12 cellular contexts compared by ENCODE assay signal in genomic region chr12:108823804-108824203, GRCh38. TPM values are rescaled to one million over a fixed set of nuclear protein-coding genes. Genes with fewer than 3 reads are reported as not detected.
DNase-seq lines count a peak whose midpoint lies in the region; ATAC-seq and TF ChIP-seq lines count a peak whose summit lies in the region.
"Had no signal": no experiment of that assay in that cellular context is flagged by ENCODE, and none has a peak within 500 bp of the region (broad histone marks: within the 10 kb centered on the region; RNA-seq: fewer than 3 reads in every experiment).

No MANE protein-coding gene starts in this region.

- peaks cover 17% of the 10 kb centered on the region for H3K36me3 Mint-ChIP-seq in neural progenitor cell
- peaks cover 24 to 32% of the 10 kb centered on the region in 2 donors for H3K36me3 Mint-ChIP-seq in stimulated activated naive B cell treated with anti-CD40 and anti-IgM and Interleukin-4, amounts not matched to agents 10 μg/mL and 1 μg/mL and 100 μg/mL, for 72 hours

- H2BK120ac ChIP-seq in IMR-90 (ENCODE audit: low read depth, low read length), result peak overlapping the region; percentile 69; the same call in 1 of the 2 replicates

- H3F3A ChIP-seq in neural progenitor cell (ENCODE audit: low read depth), result peaks cover 16% of the 10 kb centered on the region

- no peak overlapping the region for H2AK9ac ChIP-seq in IMR-90 (replicated peaks; ENCODE audit: low read depth, low read length, poor library complexity)

- H3K4me1 ChIP-seq in IMR-90 (ENCODE audit: control insufficient read depth, insufficient read depth, low read length) (peaks cover 39% of the 10 kb centered on the region), neural progenitor cell (peaks cover 27% of the 10 kb centered on the region)

- H3K36me3 ChIP-seq in IMR-90 (ENCODE audit: control insufficient read depth, insufficient read depth, low read length) (peaks cover 45% of the 10 kb centered on the region), neural progenitor cell (no peaks in the 10 kb centered on the region)

- TF ChIP-seq POLR2A in IMR-90 (IDR thresholded peaks at IDR 0.05; ENCODE audit: low read depth, low read length), result no peak

- DNase-seq in A172 (ENCODE audit: low spot score), result peak; percentile 35
- DNase-seq in IMR-90, result no peak
- no peak for DNase-seq in dorsolateral prefrontal cortex
- DNase-seq in neural progenitor cell (ENCODE audit: low spot score), result no peak
- no peak for DNase-seq in stimulated activated naive B cell treated with anti-CD40 and anti-IgM and Interleukin-4, amounts not matched to agents 10 μg/mL and 1 μg/mL and 100 μg/mL, for 72 hours
- DNase-seq: activated gamma-delta T cell treated with Interleukin-2 at 50 U/mL for 16 hours, BE2C, NCI-H146, retina had no signal

- H3K9me3 ChIP-seq in IMR-90 (ENCODE audit: control insufficient read depth, insufficient read depth, low read length), result no peaks in the 10 kb centered on the region; the same call in 1 of the 2 replicates
- H3K9me3 ChIP-seq in neural progenitor cell (ENCODE audit: low read depth), result no peaks in the 10 kb centered on the region
- H3K9me3 ChIP-seq: BE2C had no signal

- BruUV-seq in IMR-90 (replicated peaks; lab: Mats Ljungman, UMichigan), result no TSS peak

- H3K27ac Mint-ChIP-seq in neural progenitor cell, result peak overlapping the region; percentile 59
- H3K27ac Mint-ChIP-seq in stimulated activated naive B cell treated with anti-CD40 and anti-IgM and Interleukin-4, amounts not matched to agents 10 μg/mL and 1 μg/mL and 100 μg/mL, for 72 hours, result no peak overlapping the region

- H3K23ac ChIP-seq in IMR-90 (ENCODE audit: low read depth, low read length), result peak overlapping the region; percentile 87

- H3K27me3 ChIP-seq in IMR-90 (ENCODE audit: control insufficient read depth, insufficient read depth, low read length) (no peaks in the 10 kb centered on the region), dorsolateral prefrontal cortex (no peaks in the 10 kb centered on the region), neural progenitor cell (no peaks in the 10 kb centered on the region)
- H3K27me3 ChIP-seq: BE2C had no signal

- dilution Hi-C loops in IMR-90 (cut with HindIII; ENCODE audit: low sequenced_read_pairs, unreplicated experiment), result no loop called here

- peak overlapping the region; percentile 29 for H3K4ac ChIP-seq in IMR-90 (ENCODE audit: low read depth, low read length)

- intact Hi-C loops in IMR-90 (cut with micrococcal nuclease) (no loop called here), dorsolateral prefrontal cortex (cut with DNase I) (no loop called here)

- H3K79me2 ChIP-seq in neural progenitor cell (ENCODE audit: low read depth), result peaks cover 17% of the 10 kb centered on the region

- no CpG with 5 or more reads among the region's 3 CpGs for WGBS in IMR-90 (ENCODE audit: extremely low coverage in 2 of 2, insufficient read length in 1 of 2), 2 experiments

- H3K14ac ChIP-seq in IMR-90 (replicated peaks; ENCODE audit: low read depth, low read length), result peak overlapping the region; percentile 6; the same call in 1 of the 2 replicates

- no peak overlapping the region for H3K56ac ChIP-seq in IMR-90 (ENCODE audit: extremely low read depth, insufficient read depth, low read length)

- H3K4me3 ChIP-seq in IMR-90 (ENCODE audit: insufficient read depth, low read depth, low read length), result no peak overlapping the region
- H3K4me3 ChIP-seq in dorsolateral prefrontal cortex, result no peak overlapping the region
- H3K4me3 ChIP-seq in neural progenitor cell, result no peak overlapping the region

- H4K20me1 ChIP-seq in IMR-90 (ENCODE audit: insufficient read depth, low read length) (peaks cover 28% of the 10 kb centered on the region), neural progenitor cell (ENCODE audit: low read depth) (peaks cover 47% of the 10 kb centered on the region)

- peak overlapping the region; percentile 13 for H3K9ac ChIP-seq in IMR-90 (ENCODE audit: low read depth, low read length)
- H3K9ac ChIP-seq in neural progenitor cell, result no peak overlapping the region

- H3K4me2 ChIP-seq in IMR-90 (ENCODE audit: low read depth, low read length), result no peak overlapping the region
- H3K4me2 ChIP-seq in neural progenitor cell, result no peak overlapping the region

- H2AK5ac ChIP-seq in IMR-90 (ENCODE audit: low read depth, low read length), result peak overlapping the region; percentile 2; the same call in 1 of the 2 replicates

- CTCF ChIA-PET in IMR-90 (lab: Yijun Ruan, JAX), result no interaction called here

- peak overlapping the region; percentile 76 for H4K91ac ChIP-seq in IMR-90 (ENCODE audit: insufficient read depth, low read depth, low read length)

- peaks cover 9% of the 10 kb centered on the region for H3K27me3 Mint-ChIP-seq in neural progenitor cell (ENCODE audit: insufficient read depth, low read depth)
- no peaks in the 10 kb centered on the region for H3K27me3 Mint-ChIP-seq in stimulated activated naive B cell treated with anti-CD40 and anti-IgM and Interleukin-4, amounts not matched to agents 10 μg/mL and 1 μg/mL and 100 μg/mL, for 72 hours

- peaks cover 29 to 67% of the 10 kb centered on the region in 2 experiments for H3K79me1 ChIP-seq in IMR-90 (ENCODE audit: low read depth in 1 of 2, low read length in 2 of 2)

- H2BK20ac ChIP-seq in IMR-90 (ENCODE audit: low read depth, low read length), result 0 out of 2 replicates have a peak overlapping the region, but pooled peaks have one; percentile 9

- H2AFZ ChIP-seq in IMR-90 (replicated peaks; ENCODE audit: low read length, poor library complexity) (no peak overlapping the region), neural progenitor cell (replicated peaks) (no peak overlapping the region)

- peak overlapping the region; percentile 1 for H3K18ac ChIP-seq in IMR-90 (ENCODE audit: low read depth, low read length)

- in situ Hi-C loops in IMR-90 (cut with MboI; ENCODE audit: low sequenced_read_pairs), result no loop called here

- no peak for TF ChIP-seq RAD21 in IMR-90 (IDR thresholded peaks at IDR 0.05; ENCODE audit: low read length)

- peak overlapping the region; percentile 98 for H2BK5ac ChIP-seq in IMR-90 (ENCODE audit: low read depth, low read length, poor library complexity, severe bottlenecking)

- TF ChIP-seq CTCF in IMR-90 (conservative IDR thresholded peaks at IDR 0.05; ENCODE audit: low read depth, low read length) (no peak), dorsolateral prefrontal cortex (IDR thresholded peaks at IDR 0.05 in 54 of 56, conservative IDR thresholded peaks at IDR 0.05 in 2 of 56; ENCODE audit: low read depth in 1 of 56, partially characterized antibody in 56 of 56) (no peak), neural progenitor cell (IDR thresholded peaks at IDR 0.05) (no peak)

- no peaks in the 10 kb centered on the region for H3K9me3 Mint-ChIP-seq in neural progenitor cell
- H3K9me3 Mint-ChIP-seq in stimulated activated naive B cell treated with anti-CD40 and anti-IgM and Interleukin-4, amounts not matched to agents 10 μg/mL and 1 μg/mL and 100 μg/mL, for 72 hours, result no peaks in the 10 kb centered on the region

- no peak overlapping the region; the same call in 2 of the 3 replicates for H2BK15ac ChIP-seq in IMR-90 (ENCODE audit: low read depth, low read length)

- peaks cover 32% of the 10 kb centered on the region for H3K9me1 ChIP-seq in IMR-90 (ENCODE audit: insufficient read depth, low read length)

- no peak overlapping the region for H3K4me3 Mint-ChIP-seq in neural progenitor cell
- no peak overlapping the region for H3K4me3 Mint-ChIP-seq in stimulated activated naive B cell treated with anti-CD40 and anti-IgM and Interleukin-4, amounts not matched to agents 10 μg/mL and 1 μg/mL and 100 μg/mL, for 72 hours

- no peak overlapping the region for H4K5ac ChIP-seq in IMR-90 (ENCODE audit: low read depth, low read length)

- ATAC-seq in IMR-90 (ENCODE audit: low read depth), result no peak
- no peak for ATAC-seq in GM21390 (IDR thresholded peaks at IDR 0.05; ENCODE audit: unreplicated experiment)
- no peak for ATAC-seq in stimulated activated naive B cell treated with anti-CD40 and anti-IgM and Interleukin-4, amounts not matched to agents 10 μg/mL and 1 μg/mL and 100 μg/mL, for 72 hours (replicated peaks)
- no peak for ATAC-seq in GM21576 (IDR thresholded peaks at IDR 0.05; ENCODE audit: unreplicated experiment)
- no peak for ATAC-seq in GM18909 (IDR thresholded peaks at IDR 0.05; ENCODE audit: poor library complexity, unreplicated experiment)

- peaks cover 73% of the 10 kb centered on the region for H3K4me1 Mint-ChIP-seq in neural progenitor cell
- peaks cover 38 to 64% of the 10 kb centered on the region in 2 donors for H3K4me1 Mint-ChIP-seq in stimulated activated naive B cell treated with anti-CD40 and anti-IgM and Interleukin-4, amounts not matched to agents 10 μg/mL and 1 μg/mL and 100 μg/mL, for 72 hours

- POLR2A ChIA-PET in IMR-90 (lab: Charles Lee; ENCODE audit: unreplicated experiment), result interaction anchor here (1.1 kb wide), 1 partner anchor 18 kb away, joined by 3 read pairs; no protein-coding TSS in a partner anchor

- H4K8ac ChIP-seq in IMR-90 (ENCODE audit: low read depth in 2 of 2, low read length in 2 of 2), result peak overlapping the region in 1 of 2 experiments; percentile 35; a peak in 2 of 4 replicates

- H3K27ac ChIP-seq in IMR-90 (ENCODE audit: insufficient read depth, low read length) (peak overlapping the region; percentile 75), dorsolateral prefrontal cortex (peak overlapping the region in 51 of 59 donors; percentile 4 to 90 (median 71)), neural progenitor cell (no peak overlapping the region)

TF ChIP-seq in IMR-90, 13 proteins besides CTCF, POLR2A, EP300 and RAD21 (continues in another document):
- TF ChIP-seq SMC3 (IDR thresholded peaks at IDR 0.05; ENCODE audit: low read depth, low read length) (no peak), MAFK (IDR thresholded peaks at IDR 0.05; ENCODE audit: low read depth, low read length) (no peak), MAZ (IDR thresholded peaks at IDR 0.05; ENCODE audit: borderline replicate concordance, low read depth, low read length) (no peak), CEBPB (IDR thresholded peaks at IDR 0.05; ENCODE audit: low read depth, low read length) (no peak), CHD1 (IDR thresholded peaks at IDR 0.05; ENCODE audit: low read depth, low read length) (no peak)

RNA-seq across cellular contexts. Expression of gene SSH1, which starts 33.6 kb away (rescaled TPM):
- 6.9 and 7.4 TPM in 2 replicates for total RNA-seq in A172 (2014; rRNA removed; shearing (Covaris generic))
- total RNA-seq in IMR-90 (2012; rRNA removed) (16.7 and 17.6 TPM in 2 replicates), dorsolateral prefrontal cortex (10 to 100 TPM; 28.6 to 59.1 (median 46.8) TPM), neural progenitor cell (ENCODE audit: low replicate concordance) (8.4 and 10.2 TPM in 2 replicates)
- polyA plus RNA-seq in IMR-90 (2012; rRNA removed), result 37.2 and 40.8 TPM in 2 replicates
- 14.1 and 19.4 TPM in 2 replicates for polyA plus RNA-seq in IMR-90 (2012; cell fraction: cytosol; rRNA removed)
- 68.2 and 83.5 TPM in 2 replicates for polyA plus RNA-seq in IMR-90 (2012; cell fraction: nucleus; rRNA removed; ENCODE audit: low replicate concordance)

RNA-seq across cellular contexts. Expression of gene DAO, which starts 56.1 kb away (rescaled TPM):
- total RNA-seq in A172 (2014; rRNA removed; shearing (Covaris generic)), result not detected in 2 replicates
- not detected in 2 replicates for total RNA-seq in IMR-90 (2012; rRNA removed)
- not detected in 2 replicates for polyA plus RNA-seq in IMR-90 (2012; rRNA removed)
- polyA plus RNA-seq in IMR-90 (2012; cell fraction: cytosol; rRNA removed), result not detected in 2 replicates
- polyA plus RNA-seq in IMR-90 (2012; cell fraction: nucleus; rRNA removed; ENCODE audit: low replicate concordance), result 0.11 TPM in 1 of 2 replicates, not detected in the other
- total RNA-seq in dorsolateral prefrontal cortex, result 1 to 10 TPM in 18 of 120 experiments, under 1 TPM in 33, not detected in 69; 0.23 to 6.0 (median 0.83) TPM
- not detected in 2 replicates for total RNA-seq in neural progenitor cell (ENCODE audit: low replicate concordance)
